In the genomic region with DNA sequence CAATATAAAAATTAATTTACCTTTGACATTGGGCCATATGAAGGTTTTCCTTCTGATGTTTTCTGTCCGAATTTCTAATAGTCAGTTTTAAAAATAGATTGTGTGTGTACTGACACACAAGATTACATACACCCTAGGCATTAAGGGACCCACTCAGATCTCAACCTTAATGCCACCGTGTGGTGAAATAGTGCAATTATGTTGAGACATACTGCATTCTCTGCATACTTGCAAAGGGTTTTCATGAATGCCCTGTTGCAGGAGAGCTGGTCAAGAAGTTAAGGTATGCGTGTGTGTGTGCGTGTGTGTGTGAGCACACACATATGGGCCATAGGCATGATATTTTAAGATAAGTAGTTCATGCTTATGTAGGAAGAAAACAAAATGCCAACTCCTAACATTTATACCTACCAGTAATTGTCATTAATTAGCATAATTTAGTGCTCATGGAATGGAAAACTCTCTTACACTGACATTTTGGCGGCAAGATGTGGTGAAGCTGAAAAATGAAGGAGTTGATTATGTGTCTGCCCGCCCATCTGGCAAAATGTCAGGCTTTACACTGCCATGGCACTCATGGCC, we compare ENCODE assay signal across 8 cellular contexts. TPM values are rescaled to one million over a fixed set of nuclear protein-coding genes. Genes with fewer than 3 reads are reported as not detected.
DNase-seq lines count a peak whose midpoint lies in the region; ATAC-seq and TF ChIP-seq lines count a peak whose summit lies in the region.

No MANE protein-coding gene starts in this region.

- H3K27ac ChIP-seq in 22Rv1 (no peak overlapping the region), left lung (no peak overlapping the region)

- peaks cover 6% of the 10 kb centered on the region for H3K36me3 Mint-ChIP-seq in natural killer cell

- H3K9me3 ChIP-seq in left lung: no peaks in the 10 kb centered on the region

- H3K4me3 Mint-ChIP-seq in natural killer cell: no peak overlapping the region

- TF ChIP-seq CTCF in 22Rv1 (IDR thresholded peaks at IDR 0.05) (peak; percentile 86), left lung (IDR thresholded peaks at IDR 0.05) (peak in 1 of 2 donors; percentile 46), natural killer cell (IDR thresholded peaks at IDR 0.05) (no peak)

- no peaks in the 10 kb centered on the region for H3K4me1 ChIP-seq in left lung

- in situ Hi-C loops in T47D (cut with HindIII; ENCODE audit: low pct_unique_long_range_greater_than_20kb, low sequenced_read_pairs): no loop called here

- no peaks in the 10 kb centered on the region for H3K4me1 Mint-ChIP-seq in natural killer cell

- DNase-seq in NCI-H2227 treated with DMSO at 0.1 percent for 48 hours (lab: John Stamatoyannopoulos, UW): peak; percentile 1
- DNase-seq in T47D (ENCODE audit: low read depth in 1 of 2, low spot score in 1 of 2): peak; percentile 26 to 88
- DNase-seq in left lung: no peak
- no peak for DNase-seq in natural killer cell
- no peak for DNase-seq in NCI-H128 (lab: John Stamatoyannopoulos, UW; ENCODE audit: unreplicated experiment)

- no peaks in the 10 kb centered on the region for H3K36me3 ChIP-seq in left lung

- peak; percentile 78 for ATAC-seq in GM18858 (IDR thresholded peaks at IDR 0.05; ENCODE audit: unreplicated experiment)
- peak; percentile 99 for ATAC-seq in left lung
- ATAC-seq in HG02840 (IDR thresholded peaks at IDR 0.05; ENCODE audit: low FRiP score, unreplicated experiment): no peak
- ATAC-seq in natural killer cell: no peak

- H3K9me3 Mint-ChIP-seq in natural killer cell: peaks cover 1 to 5% of the 10 kb centered on the region in 2 donors

- H3K4me3 ChIP-seq in left lung: no peak overlapping the region

- intact Hi-C loops in left lung (cut with DNase I): no loop called here
- intact Hi-C loops in natural killer cell (cut with micrococcal nuclease): no loop called here

- no peaks in the 10 kb centered on the region for H3K27me3 Mint-ChIP-seq in natural killer cell (ENCODE audit: low read depth in 2 of 2)

- H3K27ac Mint-ChIP-seq in natural killer cell: no peak overlapping the region

- no peaks in the 10 kb centered on the region for H3K27me3 ChIP-seq in left lung

RNA-seq across cellular contexts. Expression of gene PIK3C2G, which starts 58.8 kb away (rescaled TPM):
- total RNA-seq in left lung (under 1 TPM; 0.13 to 0.50 TPM), natural killer cell (not detected)

Comparison
In these comparisons a context has a peak if more than half of its experiments do, and no peak if none do; other contexts are left out.
1. ATAC-seq: peak in GM18858 (single experiment) and left lung (single experiment); none in HG02840 (single experiment) and natural killer cell (0 of 3).
2. DNase-seq: peak in NCI-H2227 treated with DMSO at 0.1 percent for 48 hours (single experiment) and T47D (2 of 2); none in left lung (0 of 2), natural killer cell (single experiment) and NCI-H128 (single experiment).